8 cellular contexts compared by ENCODE assay signal in genomic region chr1:150621497-150622113, GRCh38. TPM values are rescaled to one million over a fixed set of nuclear protein-coding genes. Genes with fewer than 3 reads are reported as not detected.
DNase-seq lines count a peak whose midpoint lies in the region; ATAC-seq and TF ChIP-seq lines count a peak whose summit lies in the region.

No MANE protein-coding gene starts in this region.

- CTCF ChIA-PET in SK-N-SH (lab: Yijun Ruan, JAX): interaction anchor here (0.6 to 5.4 kb wide), 12 partner anchors 8 to 301 kb away, joined by 3 to 58 read pairs (median 4); partner anchors contain the start of gene ENSA

- peak; percentile 57 for TF ChIP-seq RAD21 in SK-N-SH (IDR thresholded peaks at IDR 0.05; ENCODE audit: low read length)

- H3F3A ChIP-seq in SK-N-SH (replicated peaks; ENCODE audit: insufficient read depth): peaks cover 33% of the 10 kb centered on the region

- no peak for ATAC-seq in HG03342 (IDR thresholded peaks at IDR 0.05; ENCODE audit: unreplicated experiment)

- H3K9ac ChIP-seq in SK-N-SH: no peak overlapping the region

- no peaks in the 10 kb centered on the region for H3K9me2 ChIP-seq in SK-N-SH

- no peak overlapping the region for H2AFZ ChIP-seq in SK-N-SH (ENCODE audit: low read depth)

- TF ChIP-seq EP300 in SK-N-SH (IDR thresholded peaks at IDR 0.05; ENCODE audit: borderline replicate concordance in 1 of 2, low read depth in 1 of 2, low read length in 1 of 2): no peak

- H3K79me2 ChIP-seq in SK-N-SH (ENCODE audit: insufficient read depth): peaks cover 28% of the 10 kb centered on the region

- H3K36me3 ChIP-seq in SK-N-SH (replicated peaks in 1 of 2; ENCODE audit: control insufficient read depth in 1 of 2, insufficient read depth in 2 of 2, low read length in 1 of 2) (peaks cover 43 to 47% of the 10 kb centered on the region in 2 experiments), ascending aorta (peaks cover 34 to 60% of the 10 kb centered on the region in 2 donors)

- WGBS in SK-N-SH (ENCODE audit: low lambda C conversion rate): 80% methylated on average over 5 of the region's 5 CpGs

- intact Hi-C loops in ascending aorta (cut with DNase I): loop anchor here (1.0 to 2.0 kb wide), 2 partner anchors 43 to 61 kb away; partner anchors contain the start of gene MCL1

- POLR2A ChIA-PET in SK-N-SH (lab: Yijun Ruan, JAX): no interaction called here

- H3K4me1 ChIP-seq in SK-N-SH (ENCODE audit: control insufficient read depth in 1 of 2, insufficient read depth in 2 of 2, low read depth in 1 of 2, low read length in 1 of 2) (peaks cover 10 to 22% of the 10 kb centered on the region in 2 experiments), ascending aorta (peaks cover 10 to 31% of the 10 kb centered on the region in 2 donors)

- H3K27ac ChIP-seq in SK-N-SH (ENCODE audit: low read depth in 2 of 2, low read length in 1 of 2): peak overlapping the region in 1 of 2 experiments; percentile 72; a peak in 1 of 4 replicates
- H3K27ac ChIP-seq in ascending aorta: peak overlapping the region; percentile 71 to 74

- H4K20me1 ChIP-seq in SK-N-SH (ENCODE audit: insufficient read depth): no peaks in the 10 kb centered on the region

- DNase-seq in AG09319 (ENCODE audit: extremely low read depth, low read depth) (peak; percentile 36), GM19238 (ENCODE audit: insufficient read length, low spot score) (peak; percentile 42), SK-N-SH (peak; percentile 47), ascending aorta (ENCODE audit: low spot score in 2 of 2) (peak in 1 of 2 donors; percentile 84), iPS-NIHi11 (ENCODE audit: low spot score) (peak; percentile 44), NCI-H774 (lab: John Stamatoyannopoulos, UW) (no peak)
- peak; percentile 53 for DNase-seq in stimulated activated CD4-positive, alpha-beta T cell treated with anti-CD3 and anti-CD28 coated beads, Interleukin-1b, Interleukin-23, amount 100 ng/mL, for 48 hours

- no peaks in the 10 kb centered on the region for H3K27me3 ChIP-seq in SK-N-SH (ENCODE audit: insufficient read depth)
- H3K27me3 ChIP-seq in ascending aorta: no peaks in the 10 kb centered on the region

- H3K4me2 ChIP-seq in SK-N-SH: no peak overlapping the region

- TF ChIP-seq CTCF in AG09319 (IDR thresholded peaks at IDR 0.05; ENCODE audit: low read depth, low read length): peak; percentile 73
- TF ChIP-seq CTCF in SK-N-SH (IDR thresholded peaks at IDR 0.05): peak; percentile 82
- peak; percentile 72 to 74 (median 72) for TF ChIP-seq CTCF in ascending aorta (IDR thresholded peaks at IDR 0.05)

- no peaks in the 10 kb centered on the region for H3K9me3 ChIP-seq in SK-N-SH
- H3K9me3 ChIP-seq in ascending aorta: no peaks in the 10 kb centered on the region

- H3K4me3 ChIP-seq in SK-N-SH (ENCODE audit: low read depth in 2 of 2, low read length in 1 of 2) (no peak overlapping the region), ascending aorta (no peak overlapping the region)

TF ChIP-seq in SK-N-SH, 30 proteins besides CTCF, POLR2A, EP300 and RAD21:
- TF ChIP-seq SMC3 (IDR thresholded peaks at IDR 0.05; ENCODE audit: low read depth, low read length) (peak; percentile 56), NRF1 (IDR thresholded peaks at IDR 0.05; ENCODE audit: low read depth, low read length) (no peak), PBX3 (IDR thresholded peaks at IDR 0.05) (0 out of 2 replicates have a peak, but pooled peaks have one; percentile 14)

RNA-seq across cellular contexts. Expression of gene ENSA, which starts 7.8 kb away (rescaled TPM):
- 47.4 and 56.3 TPM in 2 replicates for polyA plus RNA-seq in SK-N-SH (2012; rRNA removed)
- 62.5 and 74.7 TPM in 2 replicates for polyA plus RNA-seq in SK-N-SH (2012; cell fraction: cytosol; rRNA removed)
- 32.5 and 33.7 TPM in 2 replicates for polyA plus RNA-seq in SK-N-SH (2012; cell fraction: nucleus; rRNA removed)
- 138 TPM for total RNA-seq in ascending aorta

RNA-seq across cellular contexts. Expression of gene MCL1, which starts 42.2 kb away (rescaled TPM):
- polyA plus RNA-seq in SK-N-SH (2012; rRNA removed): 110 and 131 TPM in 2 replicates
- polyA plus RNA-seq in SK-N-SH (2012; cell fraction: cytosol; rRNA removed): 70.8 and 82.9 TPM in 2 replicates
- 354 and 429 TPM in 2 replicates for polyA plus RNA-seq in SK-N-SH (2012; cell fraction: nucleus; rRNA removed)
- total RNA-seq in ascending aorta: 394 TPM
